15 cellular contexts compared by ENCODE assay signal in genomic region chr2:230434677-230435324, GRCh38. TPM values are rescaled to one million over a fixed set of nuclear protein-coding genes. Genes with fewer than 3 reads are reported as not detected.
DNase-seq lines count a peak whose midpoint lies in the region; ATAC-seq and TF ChIP-seq lines count a peak whose summit lies in the region.
"Had no signal": no experiment of that assay in that cellular context is flagged by ENCODE, and none has a peak within 500 bp of the region (broad histone marks: within the 10 kb centered on the region; RNA-seq: fewer than 3 reads in every experiment).

No MANE protein-coding gene starts in this region.

- H2AFZ ChIP-seq in mesenchymal stem cell (ENCODE audit: low read depth, low read length) = no peak overlapping the region

- H4K8ac ChIP-seq in mesenchymal stem cell (ENCODE audit: low read length) = no peak overlapping the region

- no peaks in the 10 kb centered on the region for H3K27me3 Mint-ChIP-seq in CD8-positive, alpha-beta T cell (ENCODE audit: low read depth)

- ATAC-seq in CD8-positive, alpha-beta T cell = no peak
- no peak for ATAC-seq in GM21381 (IDR thresholded peaks at IDR 0.05; ENCODE audit: unreplicated experiment)
- ATAC-seq: esophagus mucosa had no signal

- H3K9me3 Mint-ChIP-seq in CD8-positive, alpha-beta T cell = peaks cover 7% of the 10 kb centered on the region

- no peaks in the 10 kb centered on the region for H3K9me3 ChIP-seq in CD8-positive, alpha-beta T cell (ENCODE audit: low read length)
- H3K9me3 ChIP-seq in adipocyte (ENCODE audit: control insufficient read depth, low read length) (no peaks in the 10 kb centered on the region), mesenchymal stem cell (ENCODE audit: control insufficient read depth, low read length) (peaks cover 23% of the 10 kb centered on the region)

- H3K9ac ChIP-seq in adipocyte (ENCODE audit: low read length) = no peak overlapping the region
- peak overlapping the region; percentile 51 for H3K9ac ChIP-seq in mesenchymal stem cell (ENCODE audit: low read length)
- H3K9ac ChIP-seq: SK-N-SH had no signal

- H3K4me1 ChIP-seq in CD8-positive, alpha-beta T cell (ENCODE audit: insufficient read depth, low read length) = peaks cover 45% of the 10 kb centered on the region
- peaks cover 28% of the 10 kb centered on the region for H3K4me1 ChIP-seq in adipocyte (ENCODE audit: control insufficient read depth, insufficient read depth, low read length)
- H3K4me1 ChIP-seq in mesenchymal stem cell (ENCODE audit: control insufficient read depth, insufficient read depth, low read depth, low read length) = peaks cover 4% of the 10 kb centered on the region

- H2BK15ac ChIP-seq in mesenchymal stem cell (ENCODE audit: low read depth, poor library complexity, severe bottlenecking) = no peak overlapping the region

- POLR2A ChIA-PET in CD8-positive, alpha-beta T cell (lab: Charles Lee) = interaction anchor here (0.7 kb wide), 1 partner anchor 17 kb away, joined by 3 read pairs; no protein-coding TSS in a partner anchor

- H2BK12ac ChIP-seq in mesenchymal stem cell (ENCODE audit: low read length in 2 of 2) = no peak overlapping the region

- H3K36me3 ChIP-seq in CD8-positive, alpha-beta T cell (ENCODE audit: insufficient read depth, low read length) = peaks cover 11% of the 10 kb centered on the region
- peaks cover 14% of the 10 kb centered on the region for H3K36me3 ChIP-seq in adipocyte (ENCODE audit: control insufficient read depth, insufficient read depth, low read length, severe bottlenecking)
- H3K36me3 ChIP-seq in mesenchymal stem cell (ENCODE audit: control insufficient read depth in 1 of 2, insufficient read depth in 2 of 2, low read depth in 1 of 2, low read length in 2 of 2) = peaks cover 14 to 70% of the 10 kb centered on the region in 2 experiments

- no peak overlapping the region for H3K4ac ChIP-seq in mesenchymal stem cell (ENCODE audit: low read depth in 1 of 2, low read length in 2 of 2)

- peaks cover 64% of the 10 kb centered on the region for H3K4me1 Mint-ChIP-seq in CD8-positive, alpha-beta T cell (ENCODE audit: low read depth)

- no peak overlapping the region for H3K4me3 Mint-ChIP-seq in CD8-positive, alpha-beta T cell

- H3K14ac ChIP-seq in mesenchymal stem cell (ENCODE audit: low read length in 2 of 2) = no peak overlapping the region

- no peaks in the 10 kb centered on the region for H3K27me3 ChIP-seq in CD8-positive, alpha-beta T cell (ENCODE audit: insufficient read depth, low read length)
- no peaks in the 10 kb centered on the region for H3K27me3 ChIP-seq in adipocyte (replicated peaks; ENCODE audit: control insufficient read depth, insufficient read depth, low read length)
- no peaks in the 10 kb centered on the region for H3K27me3 ChIP-seq in mesenchymal stem cell (ENCODE audit: control insufficient read depth in 1 of 2, insufficient read depth in 1 of 2, low read length in 2 of 2)

- no peak overlapping the region for H4K91ac ChIP-seq in mesenchymal stem cell (ENCODE audit: low read length)

- H2AK5ac ChIP-seq in mesenchymal stem cell (ENCODE audit: low read length, severe bottlenecking) = no peak overlapping the region

- no peak overlapping the region for H3K18ac ChIP-seq in mesenchymal stem cell (ENCODE audit: low read depth in 1 of 2, low read length in 2 of 2)

- 75% methylated on average over 4 of the region's 4 CpGs for WGBS in mesenchymal stem cell

- peaks cover 14% of the 10 kb centered on the region for H3K79me1 ChIP-seq in mesenchymal stem cell (replicated peaks; ENCODE audit: low read length, poor library complexity, severe bottlenecking)

- no peak overlapping the region for H2BK5ac ChIP-seq in mesenchymal stem cell (ENCODE audit: low read depth, low read length, poor library complexity, severe bottlenecking)

- no peak overlapping the region for H3K4me2 ChIP-seq in mesenchymal stem cell (ENCODE audit: low read length, poor library complexity, severe bottlenecking)
- H3K4me2 ChIP-seq: SK-N-SH had no signal

- no peak for TF ChIP-seq CTCF in CD8-positive, alpha-beta T cell (IDR thresholded peaks at IDR 0.05)

- H3K27ac ChIP-seq in CD8-positive, alpha-beta T cell (ENCODE audit: low read depth, low read length) = no peak overlapping the region
- no peak overlapping the region for H3K27ac ChIP-seq in mesenchymal stem cell (ENCODE audit: low read length, poor library complexity, severe bottlenecking)

- H3K23ac ChIP-seq in mesenchymal stem cell (ENCODE audit: low read length in 2 of 2) = no peak overlapping the region

- intact Hi-C loops in CD8-positive, alpha-beta T cell (cut with DNase I, micrococcal nuclease) = no loop called here

- no peak overlapping the region for H2BK120ac ChIP-seq in mesenchymal stem cell (ENCODE audit: low read depth, low read length)

- no peak overlapping the region for H3K4me3 ChIP-seq in CD8-positive, alpha-beta T cell (ENCODE audit: low read depth, low read length)
- H3K4me3 ChIP-seq in adipocyte (ENCODE audit: low read length) = peak overlapping the region; percentile 1
- no peak overlapping the region for H3K4me3 ChIP-seq in mesenchymal stem cell (ENCODE audit: insufficient read depth in 1 of 2, low read depth in 1 of 2, low read length in 2 of 2)

- CTCF ChIA-PET in CD8-positive, alpha-beta T cell (lab: Charles Lee) = no interaction called here

- H3K27ac Mint-ChIP-seq in CD8-positive, alpha-beta T cell = peak overlapping the region; percentile 71

- DNase-seq in NOMO-1 treated with DMSO at 0.1 percent for 48 hours (lab: John Stamatoyannopoulos, UW; ENCODE audit: unreplicated experiment) (peak; percentile 12), NOMO-1 treated with dmso at 0.1 percent for 144 hours (lab: John Stamatoyannopoulos, UW; ENCODE audit: unreplicated experiment) (no peak), adipocyte (ENCODE audit: low read depth) (no peak), mesenchymal stem cell (peak; percentile 13), OCI-M1 (lab: John Stamatoyannopoulos, UW) (no peak), NCI-H1436 (lab: John Stamatoyannopoulos, UW) (no peak)
- no peak for DNase-seq in CD8-positive, alpha-beta T cell
- DNase-seq: activated CD8-positive, alpha-beta memory T cell treated with anti-CD3 and anti-CD28 coated beads, Interleukin-2, amount 50 U/mL, for 48 hours; cortex of kidney; H7; hypothalamus; NCI-H1417; SK-N-SH had no signal

- H3K36me3 Mint-ChIP-seq in CD8-positive, alpha-beta T cell = peaks cover 77% of the 10 kb centered on the region

RNA-seq across cellular contexts. Expression of gene SP100, which starts 18.8 kb away (rescaled TPM):
- 100 to 1,000 TPM; 218 to 240 TPM for total RNA-seq in CD8-positive, alpha-beta T cell
- polyA plus RNA-seq in mesenchymal stem cell (2013, experiment 1 of 2) = 71.1 TPM
- 72.9 TPM for polyA plus RNA-seq in mesenchymal stem cell (2013, experiment 2 of 2)
- total RNA-seq: H7 had no signal

Comparison
In these comparisons a context has a peak if more than half of its experiments do, and no peak if none do; other contexts are left out.
1. DNase-seq: peak in NOMO-1 treated with DMSO at 0.1 percent for 48 hours (single experiment) and mesenchymal stem cell (single experiment); none in NOMO-1 treated with dmso at 0.1 percent for 144 hours (single experiment), CD8-positive, alpha-beta T cell (0 of 7), adipocyte (single experiment), OCI-M1 (single experiment) and NCI-H1436 (single experiment).